In the genomic region with DNA sequence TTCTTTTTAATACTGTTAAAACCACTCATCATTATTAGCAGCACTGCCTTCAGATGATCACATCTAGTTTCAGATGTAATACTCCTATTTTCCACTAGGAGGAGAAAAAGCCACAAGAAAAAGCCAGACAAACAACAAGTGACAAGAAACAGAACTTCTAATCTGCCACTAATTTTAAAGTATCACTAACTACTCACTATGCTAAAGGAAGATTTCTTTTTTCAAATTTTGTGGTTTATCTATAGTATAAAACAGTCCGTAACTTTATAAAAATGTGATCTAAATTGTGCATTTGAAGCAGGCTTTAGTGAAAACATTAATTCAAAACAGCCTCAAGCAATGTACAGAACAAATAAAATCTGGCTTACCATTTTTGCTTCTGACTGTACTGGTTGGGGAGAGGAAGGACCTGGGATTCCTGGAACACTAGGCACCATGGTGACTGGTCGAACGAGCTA, we compare ENCODE assay signal across 8 cellular contexts. TPM values are rescaled to one million over a fixed set of nuclear protein-coding genes. Genes with fewer than 3 reads are reported as not detected.
A peak's percentile ranks its signal among the peaks of the same experiment; 100 is the strongest.
DNase-seq lines count a peak whose midpoint lies in the region; ATAC-seq and TF ChIP-seq lines count a peak whose summit lies in the region.

No MANE protein-coding gene starts in this region.

- H3K27ac ChIP-seq in sigmoid colon, result no peak overlapping the region

- ATAC-seq in HG03520 (IDR thresholded peaks at IDR 0.05; ENCODE audit: unreplicated experiment), result no peak

- H3K36me3 ChIP-seq in sigmoid colon, result peaks cover 0 to 85% (median 5%) of the 10 kb centered on the region in 4 donors

- no peak overlapping the region for H3K4me3 ChIP-seq in WI38 (ENCODE audit: low read depth, low read length)
- H3K4me3 ChIP-seq in sigmoid colon, result no peak overlapping the region

- TF ChIP-seq POLR2A in sigmoid colon (IDR thresholded peaks at IDR 0.05), result no peak

- H3K9me3 ChIP-seq in sigmoid colon, result no peaks in the 10 kb centered on the region

- 87 to 89% methylated on average over 3 of the region's 3 CpGs for WGBS in sigmoid colon, 2 donors

- TF ChIP-seq EP300 in sigmoid colon (IDR thresholded peaks at IDR 0.05), result no peak

- no peaks in the 10 kb centered on the region for H3K4me1 ChIP-seq in sigmoid colon

- intact Hi-C loops in sigmoid colon (cut with DNase I), result loop anchor here (5.0 to 10.0 kb wide), 2 partner anchors 54 to 976 kb away; a partner anchor contains a TSS

- TF ChIP-seq CTCF in GM20000 (IDR thresholded peaks at IDR 0.05; ENCODE audit: extremely low read depth, missing control alignments) (peak; percentile 21), WI38 (IDR thresholded peaks at IDR 0.05; ENCODE audit: low read depth, low read length) (peak; percentile 49; the same call in 1 of the 2 replicates), sigmoid colon (IDR thresholded peaks at IDR 0.05) (peak in 3 of 4 experiments; percentile 55 to 73 (median 67))

- peak; percentile 13 for DNase-seq in DMS114 treated with DMSO at 0.1 percent for 48 hours (lab: John Stamatoyannopoulos, UW; ENCODE audit: unreplicated experiment)
- peak; percentile 59 for DNase-seq in GM20000 (ENCODE audit: low spot score)
- peak; percentile 35 for DNase-seq in MV-4-11 (lab: John Stamatoyannopoulos, UW)
- peak; percentile 45 for DNase-seq in glomerular endothelial cell (ENCODE audit: extremely low read depth, low read depth, low spot score)
- no peak for DNase-seq in sigmoid colon
- DNase-seq in activated CD8-positive, alpha-beta memory T cell treated with anti-CD3 and anti-CD28 coated beads for 24 hours, result no peak

- H3K27me3 ChIP-seq in sigmoid colon, result no peaks in the 10 kb centered on the region

RNA-seq across cellular contexts. Expression of a gene that starts 56.8 kb away (rescaled TPM):
- total RNA-seq in glomerular endothelial cell, result 31.1 and 47.4 TPM in 2 replicates
- 10 to 100 TPM; 46.0 to 59.6 (median 47.3) TPM for total RNA-seq in sigmoid colon
- polyA plus RNA-seq in sigmoid colon, result 10 to 100 TPM; 13.2 to 17.3 (median 13.4) TPM

Comparison
In these comparisons a context has a peak if more than half of its experiments do, and no peak if none do; other contexts are left out.
1. DNase-seq: peak in DMS114 treated with DMSO at 0.1 percent for 48 hours (single experiment), GM20000 (single experiment), MV-4-11 (single experiment) and glomerular endothelial cell (single experiment); none in sigmoid colon (single experiment) and activated CD8-positive, alpha-beta memory T cell treated with anti-CD3 and anti-CD28 coated beads for 24 hours (single experiment).
2. Peak in every context shown above with its lines, with median percentiles within 50 percentile points of each other: CTCF ChIP-seq.